22 cellular contexts compared by ENCODE assay signal in the genomic region with DNA sequence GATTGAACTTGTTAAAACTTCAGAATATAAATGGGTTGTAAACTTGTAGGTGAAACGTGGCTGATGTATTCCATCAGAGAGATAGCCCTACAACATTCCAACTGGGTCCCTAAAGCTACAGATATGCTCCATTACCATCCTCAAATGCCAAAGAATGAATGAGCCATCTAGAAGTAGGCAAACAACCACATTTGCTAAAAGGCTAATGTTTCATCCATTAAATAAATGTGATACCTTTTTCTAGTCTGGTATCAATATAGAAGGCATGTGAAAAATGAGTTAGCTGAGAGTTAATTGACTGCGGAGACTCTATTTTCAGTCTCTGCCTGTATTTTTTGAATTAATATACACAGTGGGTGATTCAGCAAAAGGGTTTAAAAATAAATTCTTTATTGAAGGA.
DNase-seq lines count a peak whose midpoint lies in the region; ATAC-seq and TF ChIP-seq lines count a peak whose summit lies in the region.
"Had no signal": no experiment of that assay in that cellular context is flagged by ENCODE, and none has a peak within 500 bp of the region (broad histone marks: within the 10 kb centered on the region; RNA-seq: fewer than 3 reads in every experiment).

No MANE protein-coding gene starts in this region.

- peak; percentile 54 for ATAC-seq in SK-N-SH treated with all-trans-retinoic acid at 6 μM for 48 hours
- ATAC-seq: GM12878 had no signal

- TF ChIP-seq POLR2A in lower leg skin (IDR thresholded peaks at IDR 0.05), result no peak

- in situ Hi-C loops in ACHN (cut with HindIII; ENCODE audit: low pct_ligation_motif_present, low pct_unique_long_range_greater_than_20kb, low sequenced_read_pairs), result no loop called here

- WGBS in SK-N-SH (ENCODE audit: low lambda C conversion rate), result 89% methylated on average over 2 of the region's 2 CpGs
- WGBS in lower leg skin, 2 donors, result 87 to 88% methylated on average over 2 of the region's 2 CpGs

- CTCF ChIA-PET in SK-N-SH (lab: Yijun Ruan, JAX), result interaction anchor here (1.2 to 1.3 kb wide), 2 partner anchors 8 to 18 kb away, joined by 3 to 5 read pairs; no protein-coding TSS in a partner anchor

- no peak overlapping the region for H3K4me2 ChIP-seq in SK-N-SH
- H3K4me2 ChIP-seq: BLaER1 had no signal

- H3K79me2 ChIP-seq in SK-N-SH (ENCODE audit: insufficient read depth), result peaks cover 25% of the 10 kb centered on the region

- peaks cover 17 to 27% of the 10 kb centered on the region in 2 experiments for H3K36me3 ChIP-seq in SK-N-SH (replicated peaks in 1 of 2; ENCODE audit: control insufficient read depth in 1 of 2, insufficient read depth in 2 of 2, low read length in 1 of 2)
- H3K36me3 ChIP-seq: BLaER1, MG63, Peyer's patch had no signal

- TF ChIP-seq CTCF in SK-N-SH (IDR thresholded peaks at IDR 0.05) (no peak), lower leg skin (IDR thresholded peaks at IDR 0.05) (no peak)

- H3K27ac ChIP-seq in SK-N-SH (ENCODE audit: low read depth in 2 of 2, low read length in 1 of 2), result peak overlapping the region in 1 of 2 experiments; percentile 55; a peak in 2 of 4 replicates
- H3K27ac ChIP-seq: BLaER1, Peyer's patch had no signal

- no peaks in the 10 kb centered on the region for H3F3A ChIP-seq in SK-N-SH (replicated peaks; ENCODE audit: insufficient read depth)

- no peaks in the 10 kb centered on the region for H3K9me3 ChIP-seq in SK-N-SH
- H3K9me3 ChIP-seq: BLaER1, MG63, Peyer's patch had no signal

- no peaks in the 10 kb centered on the region for H3K9me2 ChIP-seq in SK-N-SH

- TF ChIP-seq RAD21 in SK-N-SH (IDR thresholded peaks at IDR 0.05; ENCODE audit: low read length), result no peak

- no peaks in the 10 kb centered on the region for H3K27me3 ChIP-seq in SK-N-SH (ENCODE audit: insufficient read depth)
- H3K27me3 ChIP-seq: BLaER1, MG63, Peyer's patch had no signal

- H3K9ac ChIP-seq in SK-N-SH, result no peak overlapping the region
- H3K9ac ChIP-seq: BLaER1 had no signal

- H3K4me1 ChIP-seq in SK-N-SH (ENCODE audit: control insufficient read depth in 1 of 2, insufficient read depth in 2 of 2, low read depth in 1 of 2, low read length in 1 of 2), result no peaks in the 10 kb centered on the region; a peak in 1 of 4 replicates
- H3K4me1 ChIP-seq: BLaER1, Peyer's patch had no signal

- no peak for TF ChIP-seq EP300 in SK-N-SH (IDR thresholded peaks at IDR 0.05; ENCODE audit: borderline replicate concordance in 1 of 2, low read depth in 1 of 2, low read length in 1 of 2)

- no peaks in the 10 kb centered on the region for H4K20me1 ChIP-seq in SK-N-SH (ENCODE audit: insufficient read depth)
- H4K20me1 ChIP-seq: BLaER1 had no signal

- H3K4me3 ChIP-seq in SK-N-SH (ENCODE audit: low read depth in 2 of 2, low read length in 1 of 2) (no peak overlapping the region), lower leg skin (ENCODE audit: low read depth, poor library complexity, severe bottlenecking) (no peak overlapping the region)
- H3K4me3 ChIP-seq: BLaER1, GM12878, MG63, Peyer's patch had no signal

- DNase-seq in SK-N-SH (no peak), NCI-H345 treated with DMSO at 0.1 percent for 48 hours (lab: John Stamatoyannopoulos, UW; ENCODE audit: unreplicated experiment) (peak; percentile 33), kidney glomerular epithelial cell (lab: John Stamatoyannopoulos, UW) (peak; percentile 44), AG20443 (ENCODE audit: low spot score) (no peak), ACHN (no peak), NCI-H748 treated with DMSO at 0.1 percent for 48 hours (lab: John Stamatoyannopoulos, UW) (no peak), lower leg skin (ENCODE audit: low spot score in 2 of 2) (no peak)
- DNase-seq: 8988T; CD4-positive, CD25-positive, alpha-beta regulatory T cell; HCEC 1CT; KG1; MG63; NCI-H1105 treated with DMSO at 0.1 percent for 48 hours; NCI-H446; NCI-H526; OCI-M1; Peyer's patch; SHP77 treated with DMSO at 0.1 percent for 48 hours; SW 1271 had no signal

- H2AFZ ChIP-seq in SK-N-SH (ENCODE audit: low read depth), result no peak overlapping the region

- intact Hi-C loops in lower leg skin (cut with DNase I; ENCODE audit: low total_unique reads), result no loop called here

- POLR2A ChIA-PET in SK-N-SH (lab: Yijun Ruan, JAX), result no interaction called here

TF ChIP-seq in SK-N-SH treated with all-trans-retinoic acid at 6 μM for 48 hours, 23 proteins besides CTCF, POLR2A, EP300 and RAD21:
- TF ChIP-seq CSDC2 (CRISPR knock-in tag; IDR thresholded peaks at IDR 0.05) (no peak), ZFP3 (CRISPR knock-in tag; IDR thresholded peaks at IDR 0.05) (no peak), ISL1 (CRISPR knock-in tag; IDR thresholded peaks at IDR 0.05) (peak; percentile 75), RARB (CRISPR knock-in tag; IDR thresholded peaks at IDR 0.05) (no peak), ARNTL (CRISPR knock-in tag; IDR thresholded peaks at IDR 0.05; ENCODE audit: borderline replicate concordance, low read depth) (no peak)
- TF ChIP-seq, protein P1, sequence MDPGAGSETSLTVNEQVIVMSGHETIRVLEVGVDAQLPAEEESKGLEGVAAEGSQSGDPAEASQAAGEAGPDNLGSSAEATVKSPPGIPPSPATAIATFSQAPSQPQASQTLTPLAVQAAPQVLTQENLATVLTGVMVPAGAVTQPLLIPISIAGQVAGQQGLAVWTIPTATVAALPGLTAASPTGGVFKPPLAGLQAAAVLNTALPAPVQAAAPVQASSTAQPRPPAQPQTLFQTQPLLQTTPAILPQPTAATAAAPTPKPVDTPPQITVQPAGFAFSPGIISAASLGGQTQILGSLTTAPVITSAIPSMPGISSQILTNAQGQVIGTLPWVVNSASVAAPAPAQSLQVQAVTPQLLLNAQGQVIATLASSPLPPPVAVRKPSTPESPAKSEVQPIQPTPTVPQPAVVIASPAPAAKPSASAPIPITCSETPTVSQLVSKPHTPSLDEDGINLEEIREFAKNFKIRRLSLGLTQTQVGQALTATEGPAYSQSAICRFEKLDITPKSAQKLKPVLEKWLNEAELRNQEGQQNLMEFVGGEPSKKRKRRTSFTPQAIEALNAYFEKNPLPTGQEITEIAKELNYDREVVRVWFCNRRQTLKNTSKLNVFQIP (CRISPR knock-in tag; IDR thresholded peaks at IDR 0.05; ENCODE audit: borderline replicate concordance, low read depth), result no peak

TF ChIP-seq in SK-N-SH, 30 proteins besides CTCF, POLR2A, EP300 and RAD21:
- no peak for TF ChIP-seq RFX5 (IDR thresholded peaks at IDR 0.05; ENCODE audit: low read length)
- TF ChIP-seq CHD2 (IDR thresholded peaks at IDR 0.05; ENCODE audit: low read length, partially characterized antibody), result no peak
- TF ChIP-seq NRF1 (IDR thresholded peaks at IDR 0.05; ENCODE audit: low read depth, low read length), result no peak
- no peak for TF ChIP-seq MXI1 (IDR thresholded peaks at IDR 0.05; ENCODE audit: low read depth, low read length)
- TF ChIP-seq GABPA (IDR thresholded peaks at IDR 0.05; ENCODE audit: low read depth), result no peak
- no peak for TF ChIP-seq FOSL2 (IDR thresholded peaks at IDR 0.05; ENCODE audit: borderline replicate concordance, low read depth)
- no peak for TF ChIP-seq FOXJ3 (CRISPR knock-in tag; IDR thresholded peaks at IDR 0.05)
- TF ChIP-seq ELF1 (IDR thresholded peaks at IDR 0.05), result no peak
- TF ChIP-seq GATA2 (CRISPR knock-in tag; IDR thresholded peaks at IDR 0.05), result no peak
- no peak for TF ChIP-seq NFIC (IDR thresholded peaks at IDR 0.05; ENCODE audit: borderline replicate concordance)
- no peak for TF ChIP-seq EZH2phosphoT487 (IDR thresholded peaks at IDR 0.05; ENCODE audit: borderline replicate concordance, low read depth)
- TF ChIP-seq, protein P2, sequence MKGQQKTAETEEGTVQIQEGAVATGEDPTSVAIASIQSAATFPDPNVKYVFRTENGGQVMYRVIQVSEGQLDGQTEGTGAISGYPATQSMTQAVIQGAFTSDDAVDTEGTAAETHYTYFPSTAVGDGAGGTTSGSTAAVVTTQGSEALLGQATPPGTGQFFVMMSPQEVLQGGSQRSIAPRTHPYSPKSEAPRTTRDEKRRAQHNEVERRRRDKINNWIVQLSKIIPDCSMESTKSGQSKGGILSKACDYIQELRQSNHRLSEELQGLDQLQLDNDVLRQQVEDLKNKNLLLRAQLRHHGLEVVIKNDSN (IDR thresholded peaks at IDR 0.05; ENCODE audit: borderline replicate concordance, low read depth), result no peak
- TF ChIP-seq MEF2A (IDR thresholded peaks at IDR 0.05; ENCODE audit: borderline replicate concordance, low read depth), result no peak

Comparison
In these comparisons a context has a peak if more than half of its experiments do, and no peak if none do; other contexts are left out.
1. DNase-seq: peak in NCI-H345 treated with DMSO at 0.1 percent for 48 hours (single experiment) and kidney glomerular epithelial cell (single experiment); none in SK-N-SH (single experiment), AG20443 (single experiment), ACHN (single experiment), NCI-H748 treated with DMSO at 0.1 percent for 48 hours (single experiment) and lower leg skin (0 of 2).